In genomic region chr2:28725021-28725711, GRCh38 we compare ENCODE assay signal across 26 cellular contexts.
"Had no signal": no experiment of that assay in that cellular context is flagged by ENCODE, and none has a peak within 500 bp of the region (broad histone marks: within the 10 kb centered on the region; RNA-seq: fewer than 3 reads in every experiment).

No MANE protein-coding gene starts in this region.

- H3K27me3 ChIP-seq: SJSA1 had no signal

- H3K9me3 ChIP-seq: SJSA1 had no signal

- H3K27ac ChIP-seq: SJSA1 had no signal

- ATAC-seq: activated CD8-positive, alpha-beta T cell treated with anti-CD3 and anti-CD28 coated beads, Interleukin-2, amount 10 ng/mL, durations not matched to agents 7 days and 5 days; Panc1; T-helper 17 cell; WTC11 had no signal

- DNase-seq: activated CD4-positive, alpha-beta T cell treated with anti-CD3 and anti-CD28 coated beads for 48 hours; activated CD4-positive, alpha-beta T cell treated with anti-CD3 and anti-CD28 coated beads, Interleukin-2, amount 50 U/mL, for 4 hours; activated CD4-positive, CD25-positive, alpha-beta regulatory T cell treated with anti-CD3 and anti-CD28 coated beads, Interleukin-2, amount 50 U/mL, for 72 hours; activated CD8-positive, alpha-beta memory T cell treated with anti-CD3 and anti-CD28 coated beads, Interleukin-2, amount 50 U/mL, for 48 hours; activated CD8-positive, alpha-beta T cell treated with anti-CD3 and anti-CD28 coated beads, Interleukin-2, amount 10 ng/mL, durations not matched to agents 7 days and 5 days; activated T-cell treated with anti-CD3 and anti-CD28 coated beads, Interleukin-2, amount 50 U/mL, for 1 hour; Kasumi-1; KBM-7; NCI-H1048; NCI-H146; NCI-H1930; NCI-H2107; NCI-H2171 treated with DMSO at 0.1 percent for 48 hours; NCI-H345; NCI-H510A; NCI-H526 treated with DMSO at 0.1 percent for 48 hours; NCI-H82; NK-92 treated with Interleukin-12 subunit alpha and Interleukin-12 subunit beta, amount 100 ng/mL, for 24 hours; OCI-M1; RPMI8226; SHP77; T-helper 17 cell; T-helper 9 cell had no signal

- H3K4me3 ChIP-seq: SJSA1 had no signal

- H3K36me3 ChIP-seq: SJSA1 had no signal
